In genomic region chr2:27582695-27583389, GRCh38 we compare ENCODE assay signal across 8 cellular contexts. TPM values are rescaled to one million over a fixed set of nuclear protein-coding genes. Genes with fewer than 3 reads are reported as not detected.
A peak's percentile ranks its signal among the peaks of the same experiment; 100 is the strongest.
DNase-seq lines count a peak whose midpoint lies in the region; ATAC-seq and TF ChIP-seq lines count a peak whose summit lies in the region.

Gene ZNF512, plus strand, starts transcription at chr2:27583042. Its CDS starts 71 bp downstream, at chr2:27583113.

- H3K4me3 Mint-ChIP-seq in osteocyte (ENCODE audit: unreplicated experiment) = peak within 1 kb of the TSS; percentile 86

- H3K9me3 Mint-ChIP-seq in activated naive CD4-positive, alpha-beta T cell treated with anti-CD3 and anti-CD28 coated beads, Interleukin-2, amount 50 U/mL, for 72 hours = peaks cover 8 to 10% of the 10 kb centered on the region in 2 donors
- H3K9me3 Mint-ChIP-seq in osteocyte (ENCODE audit: unreplicated experiment) = peaks cover 27% of the 10 kb centered on the region

- DNase-seq in GM10266 (ENCODE audit: extremely low spot score) = peak; percentile 92
- DNase-seq in NCI-H1048 (lab: John Stamatoyannopoulos, UW) = peak; percentile 96
- DNase-seq in SKM-1 (lab: John Stamatoyannopoulos, UW; ENCODE audit: unreplicated experiment) = peak; percentile 92
- peak; percentile 76 to 87 for DNase-seq in activated naive CD4-positive, alpha-beta T cell treated with anti-CD3 and anti-CD28 coated beads, Interleukin-2, amount 50 U/mL, for 72 hours (ENCODE audit: low spot score in 2 of 2)
- DNase-seq in Right ventricle myocardium inferior (ENCODE audit: missing footprints) = peak; percentile 95
- DNase-seq in osteocyte (ENCODE audit: extremely low spot score, unreplicated experiment) = peak; percentile 94
- peak; percentile 70 for DNase-seq in thoracic aorta (ENCODE audit: low spot score)

- H3K4me1 Mint-ChIP-seq in osteocyte (ENCODE audit: unreplicated experiment) = peaks cover 36% of the 10 kb centered on the region

- H3K4me3 ChIP-seq in thoracic aorta = peak within 1 kb of the TSS; percentile 88

- TF ChIP-seq CTCF in GM10266 (IDR thresholded peaks at IDR 0.05; ENCODE audit: control insufficient read depth, insufficient read depth, low read depth, missing control alignments) (peak; percentile 26), osteocyte (IDR thresholded peaks at IDR 0.05) (peak; percentile 9), thoracic aorta (IDR thresholded peaks at IDR 0.05) (no peak)

- H3K27me3 ChIP-seq in thoracic aorta (replicated peaks; ENCODE audit: insufficient read depth) = no peaks in the 10 kb centered on the region

- intact Hi-C loops in Right ventricle myocardium inferior (cut with DNase I) = loop anchor here (5.0 kb wide), 1 partner anchor 91 kb away; no protein-coding TSS in a partner anchor

- no peaks in the 10 kb centered on the region for H3K27me3 Mint-ChIP-seq in osteocyte (ENCODE audit: unreplicated experiment)

- peaks cover 16 to 35% of the 10 kb centered on the region in 2 donors for H3K36me3 Mint-ChIP-seq in activated naive CD4-positive, alpha-beta T cell treated with anti-CD3 and anti-CD28 coated beads, Interleukin-2, amount 50 U/mL, for 72 hours
- peaks cover 10% of the 10 kb centered on the region for H3K36me3 Mint-ChIP-seq in osteocyte (ENCODE audit: unreplicated experiment)

- peaks cover 18 to 27% of the 10 kb centered on the region in 2 donors for H3K4me1 ChIP-seq in thoracic aorta (ENCODE audit: control insufficient read depth in 1 of 2, low read depth in 2 of 2)

- peak; percentile 90 for ATAC-seq in HG02571 (IDR thresholded peaks at IDR 0.05; ENCODE audit: unreplicated experiment)
- peak; percentile 92 to 94 for ATAC-seq in activated naive CD4-positive, alpha-beta T cell treated with anti-CD3 and anti-CD28 coated beads, Interleukin-2, amount 50 U/mL, for 72 hours
- peak; percentile 97 for ATAC-seq in Right ventricle myocardium inferior
- ATAC-seq in thoracic aorta (ENCODE audit: insufficient number of reproducible peaks, low FRiP score, low read depth) = peak; percentile 84

- H3K36me3 ChIP-seq in thoracic aorta = no peaks in the 10 kb centered on the region

- peak within 1 kb of the TSS; percentile 86 to 93 for H3K27ac Mint-ChIP-seq in activated naive CD4-positive, alpha-beta T cell treated with anti-CD3 and anti-CD28 coated beads, Interleukin-2, amount 50 U/mL, for 72 hours
- peak within 1 kb of the TSS; percentile 97 for H3K27ac Mint-ChIP-seq in osteocyte (ENCODE audit: unreplicated experiment)

- H3K9me3 ChIP-seq in thoracic aorta = no peaks in the 10 kb centered on the region

- H3K27ac ChIP-seq in thoracic aorta = peak within 1 kb of the TSS; percentile 66 to 67

RNA-seq across cellular contexts. Expression of gene ZNF512, which starts in this region (rescaled TPM):
- total RNA-seq in activated naive CD4-positive, alpha-beta T cell treated with anti-CD3 and anti-CD28 coated beads, Interleukin-2, amount 50 U/mL, for 72 hours = 10 to 100 TPM; 38.0 to 40.6 TPM
- total RNA-seq in Right ventricle myocardium inferior (18.3 TPM), osteocyte (43.6 and 52.5 TPM in 2 replicates), thoracic aorta (10 to 100 TPM; 16.8 to 62.5 TPM)

Comparison
In these comparisons a context has a peak if more than half of its experiments do, and no peak if none do; other contexts are left out.
1. Peak in every context shown above with its lines: DNase-seq, ATAC-seq, H3K4me3 ChIP-seq and H3K27ac ChIP-seq.